ENCODE assay signal across 11 cellular contexts in genomic region chr4:134200811-134201215, GRCh38. TPM values are rescaled to one million over a fixed set of nuclear protein-coding genes. Genes with fewer than 3 reads are reported as not detected.
A peak's percentile ranks its signal among the peaks of the same experiment; 100 is the strongest.
DNase-seq lines count a peak whose midpoint lies in the region; ATAC-seq and TF ChIP-seq lines count a peak whose summit lies in the region.
"Had no signal": no experiment of that assay in that cellular context is flagged by ENCODE, and none has a peak within 500 bp of the region (broad histone marks: within the 10 kb centered on the region; RNA-seq: fewer than 3 reads in every experiment).

No MANE protein-coding gene starts in this region.

- intact Hi-C loops in left lung (cut with DNase I): no loop called here

- DNase-seq in choroid plexus epithelial cell (ENCODE audit: low read depth) (peak; percentile 13), left lung (peak in 1 of 2 donors; percentile 19), dermis blood vessel endothelial cell (no peak), NCI-H1694 (lab: John Stamatoyannopoulos, UW) (no peak), UCSD-AML1 (lab: John Stamatoyannopoulos, UW; ENCODE audit: unreplicated experiment) (no peak)
- DNase-seq: activated gamma-delta T cell treated with Interleukin-2 at 50 U/mL for 16 hours, NCI-H1048 had no signal

- peaks cover 22% of the 10 kb centered on the region for H3K4me1 ChIP-seq in HUES64 (ENCODE audit: insufficient read depth, low read length)
- peaks cover 0 to 5% of the 10 kb centered on the region in 2 donors for H3K4me1 ChIP-seq in left lung
- H3K4me1 ChIP-seq in thymus (ENCODE audit: control insufficient read depth, insufficient read depth, low read length): no peaks in the 10 kb centered on the region

- no peak for TF ChIP-seq CTCF in choroid plexus epithelial cell (conservative IDR thresholded peaks at IDR 0.05; ENCODE audit: low read depth, low read length)
- no peak for TF ChIP-seq CTCF in left lung (IDR thresholded peaks at IDR 0.05)

- H3K9ac ChIP-seq in HUES64 (ENCODE audit: low read depth, low read length): peak overlapping the region; percentile 80

- peaks cover 8% of the 10 kb centered on the region for H3K27me3 ChIP-seq in HUES64 (ENCODE audit: insufficient read depth, low read length)
- peaks cover 0 to 15% of the 10 kb centered on the region in 2 donors for H3K27me3 ChIP-seq in left lung
- peaks cover 5% of the 10 kb centered on the region for H3K27me3 ChIP-seq in thymus (ENCODE audit: control insufficient read depth, insufficient read depth)

- WGBS in HUES64: 83% methylated on average over 10 of the region's 10 CpGs
- 91% methylated on average over 10 of the region's 10 CpGs for WGBS in thymus

- peak overlapping the region; percentile 68 for H3K4me3 ChIP-seq in HUES64 (ENCODE audit: low read length)
- peak overlapping the region; percentile 65 for H3K4me3 ChIP-seq in choroid plexus epithelial cell (ENCODE audit: low read depth, low read length)
- H3K4me3 ChIP-seq in left lung: peak overlapping the region; percentile 38 to 48
- H3K4me3 ChIP-seq in thymus (ENCODE audit: low read length): peak overlapping the region; percentile 40

- H3K36me3 ChIP-seq in HUES64 (ENCODE audit: insufficient read depth, low read length) (no peaks in the 10 kb centered on the region), left lung (no peaks in the 10 kb centered on the region), thymus (ENCODE audit: control insufficient read depth, insufficient read depth) (no peaks in the 10 kb centered on the region)

- peak overlapping the region; percentile 44; the same call in 1 of the 2 replicates for H3K27ac ChIP-seq in HUES64 (ENCODE audit: low read depth, low read length)
- peak overlapping the region in 1 of 2 donors; percentile 37 for H3K27ac ChIP-seq in left lung
- no peak overlapping the region for H3K27ac ChIP-seq in thymus (ENCODE audit: low read depth)

- peak; percentile 14 for ATAC-seq in left lung
- ATAC-seq in GM18868 (IDR thresholded peaks at IDR 0.05; ENCODE audit: unreplicated experiment): no peak

- H3K9me3 ChIP-seq in HUES64 (ENCODE audit: insufficient read depth, low read depth, low read length) (peaks cover 5% of the 10 kb centered on the region; the same call in 1 of the 2 replicates), left lung (no peaks in the 10 kb centered on the region), thymus (ENCODE audit: control insufficient read depth) (no peaks in the 10 kb centered on the region)

RNA-seq across cellular contexts. Expression of gene PABPC4L, which starts 0.8 kb away (rescaled TPM):
- 2.6 TPM for polyA plus RNA-seq in HUES64 (2013, experiment 1 of 2)
- polyA plus RNA-seq in HUES64 (2013, experiment 2 of 2): 3.6 TPM
- total RNA-seq in left lung: 1 to 10 TPM in 1 of 2 donors, under 1 TPM in 1; 0.97 to 1.9 TPM
- 1.0 TPM for polyA plus RNA-seq in thymus
- 0.56 and 1.0 TPM in 2 replicates for total RNA-seq in dermis blood vessel endothelial cell
- total RNA-seq: T-helper 1 cell treated with Interleukin-12 subunit alpha and Interleukin-12 subunit beta and Interleukin-4 antibody, amounts not matched to agents 30 ng/mL and 1 ng/mL, for 36 hours had no signal
